ENCODE assay signal across 1 cellular context in genomic region chr10:97648557-97649404, GRCh38.
TF ChIP-seq lines count a peak whose summit lies in the region.

No MANE protein-coding gene starts in this region.

TF ChIP-seq in K562, 482 proteins besides CTCF, POLR2A, EP300 and RAD21 (continued from another document):
- no peak for TF ChIP-seq CGGBP1 (CRISPR knock-in tag; IDR thresholded peaks at IDR 0.05)
- no peak for TF ChIP-seq ZKSCAN1 (IDR thresholded peaks at IDR 0.05; ENCODE audit: low read depth, low read length)
- no peak for TF ChIP-seq ZNF23 (CRISPR knock-in tag; IDR thresholded peaks at IDR 0.05)
- peak; percentile 28; the same call in 1 of the 2 replicates for TF ChIP-seq EP400 (IDR thresholded peaks at IDR 0.05)
- TF ChIP-seq ID3 (CRISPR knock-in tag; IDR thresholded peaks at IDR 0.05): no peak
- TF ChIP-seq ID3 (tag; IDR thresholded peaks at IDR 0.05): no peak
- no peak for TF ChIP-seq MAFG (tag; conservative IDR thresholded peaks at IDR 0.05)
- TF ChIP-seq ZNF583 (CRISPR knock-in tag; IDR thresholded peaks at IDR 0.05): no peak
- no peak for TF ChIP-seq PTRF (tag; IDR thresholded peaks at IDR 0.05)
- 0 out of 2 replicates have a peak, but pooled peaks have one; percentile 27 for TF ChIP-seq POLR2H (tag; IDR thresholded peaks at IDR 0.05; ENCODE audit: low read depth)
- TF ChIP-seq SETDB1 (IDR thresholded peaks at IDR 0.05; ENCODE audit: low read length): no peak
- TF ChIP-seq ZFX (CRISPR knock-in tag; IDR thresholded peaks at IDR 0.05): no peak
- TF ChIP-seq NBN (IDR thresholded peaks at IDR 0.05; ENCODE audit: low read depth): no peak
- no peak for TF ChIP-seq ZNF436 (CRISPR knock-in tag; IDR thresholded peaks at IDR 0.05)
- 0 out of 2 replicates have a peak, but pooled peaks have one; percentile 12 for TF ChIP-seq NFRKB (IDR thresholded peaks at IDR 0.05; ENCODE audit: low read depth)
- TF ChIP-seq HSF4 (CRISPR knock-in tag; IDR thresholded peaks at IDR 0.05; ENCODE audit: borderline replicate concordance): no peak
- no peak for TF ChIP-seq E2F8 (IDR thresholded peaks at IDR 0.05; ENCODE audit: low read depth, partially characterized antibody)
- TF ChIP-seq ZBED1 (IDR thresholded peaks at IDR 0.05): no peak
- TF ChIP-seq ZNF282 (CRISPR knock-in tag; IDR thresholded peaks at IDR 0.05): no peak
- no peak for TF ChIP-seq ZMIZ1 (IDR thresholded peaks at IDR 0.05; ENCODE audit: low read depth in 2 of 2, low read length in 2 of 2)
- TF ChIP-seq ZNF324 (CRISPR knock-in tag; IDR thresholded peaks at IDR 0.05): no peak
- no peak for TF ChIP-seq ZNF512 (tag; IDR thresholded peaks at IDR 0.05)
- no peak for TF ChIP-seq ZNF133 (CRISPR knock-in tag; IDR thresholded peaks at IDR 0.05)
